13 cellular contexts compared by ENCODE assay signal in genomic region chr9:1871486-1872181, GRCh38.
DNase-seq lines count a peak whose midpoint lies in the region; ATAC-seq, FAIRE-seq and TF ChIP-seq lines count a peak whose summit lies in the region.
"Had no signal": no experiment of that assay in that cellular context is flagged by ENCODE, and none has a peak within 500 bp of the region (broad histone marks: within the 10 kb centered on the region; RNA-seq: fewer than 3 reads in every experiment).

No MANE protein-coding gene starts in this region.

- H3K4me3 Mint-ChIP-seq in T-helper 17 cell = no peak overlapping the region

- H3K4me3 ChIP-seq in KMS-11 (IDR thresholded peaks at IDR 0.05; ENCODE audit: insufficient read depth, low read depth, low read length) = no peak overlapping the region
- H3K4me3 ChIP-seq in left lung = no peak overlapping the region
- H3K4me3 ChIP-seq: colonic mucosa, left ventricle myocardium inferior had no signal

- intact Hi-C loops in left lung (cut with DNase I) = no loop called here

- peaks cover 21% of the 10 kb centered on the region for H3K4me1 Mint-ChIP-seq in T-helper 17 cell

- H3K27ac Mint-ChIP-seq in T-helper 17 cell = no peak overlapping the region

- DNase-seq in NCI-H2107 treated with DMSO at 0.1 percent for 48 hours (lab: John Stamatoyannopoulos, UW; ENCODE audit: unreplicated experiment) = peak; percentile 30
- no peak for DNase-seq in NCI-H2107 (lab: John Stamatoyannopoulos, UW)
- DNase-seq in T-helper 17 cell = no peak
- no peak for DNase-seq in left lung
- no peak for DNase-seq in anterior cingulate cortex (lab: John Stamatoyannopoulos, UW)
- no peak for DNase-seq in HTR-8/SVneo (ENCODE audit: insufficient read length, low spot score)
- no peak for DNase-seq in NOMO-1 (lab: John Stamatoyannopoulos, UW; ENCODE audit: unreplicated experiment in 2 of 2)
- DNase-seq: activated effector memory CD4-positive, alpha-beta T cell treated with Interleukin-2 at 50 U/mL for 16 hours; colonic mucosa; foreskin melanocyte; left ventricle myocardium inferior; stimulated activated naive CD4-positive, alpha-beta T cell had no signal

- TF ChIP-seq CTCF in KMS-11 (conservative IDR thresholded peaks at IDR 0.05; ENCODE audit: low read depth, low read length) (0 out of 2 replicates have a peak, but pooled peaks have one; percentile 10), left lung (IDR thresholded peaks at IDR 0.05) (no peak)

- peak; percentile 75 for ATAC-seq in T-helper 17 cell
- ATAC-seq in left lung = peak; percentile 54

- H3K36me3 ChIP-seq in KMS-11 (ENCODE audit: insufficient read depth) (no peaks in the 10 kb centered on the region), left lung (no peaks in the 10 kb centered on the region)
- H3K36me3 ChIP-seq: colonic mucosa, left ventricle myocardium inferior had no signal

- H3K4me1 ChIP-seq in KMS-11 (ENCODE audit: low read depth, poor library complexity, severe bottlenecking) = peaks cover 75% of the 10 kb centered on the region
- H3K4me1 ChIP-seq in left lung = no peaks in the 10 kb centered on the region
- H3K4me1 ChIP-seq: colonic mucosa, left ventricle myocardium inferior had no signal

- H3K9me3 ChIP-seq in T-helper 17 cell (ENCODE audit: control insufficient read depth, low read length, poor library complexity, severe bottlenecking) (no peaks in the 10 kb centered on the region), left lung (no peaks in the 10 kb centered on the region)
- H3K9me3 ChIP-seq: colonic mucosa had no signal

- H3K27me3 Mint-ChIP-seq in T-helper 17 cell = peaks cover 28% of the 10 kb centered on the region

- H3K9ac ChIP-seq in KMS-11 = peak overlapping the region; percentile 33; the same call in 1 of the 2 replicates

- peak overlapping the region; percentile 68 for H3K4me2 ChIP-seq in KMS-11

- H4K20me1 ChIP-seq in KMS-11 (ENCODE audit: insufficient read depth) = no peaks in the 10 kb centered on the region

- H3K36me3 Mint-ChIP-seq in T-helper 17 cell (ENCODE audit: low read depth) = peaks cover 3% of the 10 kb centered on the region

- H3K27ac ChIP-seq in KMS-11 (peak overlapping the region; percentile 73), left lung (no peak overlapping the region)
- H3K27ac ChIP-seq: colonic mucosa, left ventricle myocardium inferior had no signal

- FAIRE-seq in HTR-8/SVneo (lab: Jason Lieb, UNC) = no peak

- H3K79me2 ChIP-seq in KMS-11 (ENCODE audit: insufficient read depth, low read depth) = no peaks in the 10 kb centered on the region

- H2AFZ ChIP-seq in KMS-11 (ENCODE audit: low read depth) = peak overlapping the region; percentile 48; the same call in 1 of the 2 replicates

- H3K27me3 ChIP-seq in KMS-11 (ENCODE audit: insufficient read depth, low read depth) = no peaks in the 10 kb centered on the region
- no peaks in the 10 kb centered on the region for H3K27me3 ChIP-seq in left lung
- H3K27me3 ChIP-seq: colonic mucosa had no signal
